1 cellular context compared by ENCODE assay signal in genomic region chr6:57172136-57173055, GRCh38.
TF ChIP-seq lines count a peak whose summit lies in the region.

Gene BAG2 (plus strand): TSS chr6:57172326. CDS start chr6:57172698, 372 bp downstream.

TF ChIP-seq in GM12878, 131 proteins besides CTCF, POLR2A, EP300 and RAD21 (continued from another document and continues in another):
- TF ChIP-seq REST (IDR thresholded peaks at IDR 0.05; ENCODE audit: low read depth, low read length), result 0 out of 2 replicates have a peak, but pooled peaks have one; percentile 6
- TF ChIP-seq SREBF1 (IDR thresholded peaks at IDR 0.05; ENCODE audit: low read length), result peak; percentile 93
- no peak for TF ChIP-seq SKIL (IDR thresholded peaks at IDR 0.05; ENCODE audit: low read depth, poor library complexity, severe bottlenecking)
- no peak for TF ChIP-seq ESRRA (IDR thresholded peaks at IDR 0.05; ENCODE audit: low read length)
- peak; percentile 71 for TF ChIP-seq NKRF (conservative IDR thresholded peaks at IDR 0.05)
- TF ChIP-seq CHD2 (IDR thresholded peaks at IDR 0.05; ENCODE audit: borderline replicate concordance, low read depth, low read length), result peak; percentile 48; the same call in 1 of the 2 replicates
- no peak for TF ChIP-seq NR2C2 (IDR thresholded peaks at IDR 0.05; ENCODE audit: borderline replicate concordance, control insufficient read depth, insufficient read length, low read depth)
- TF ChIP-seq ZNF274 (IDR thresholded peaks at IDR 0.05; ENCODE audit: insufficient read depth, insufficient read length), result no peak
- peak; percentile 84; the same call in 1 of the 2 replicates for TF ChIP-seq DPF2 (IDR thresholded peaks at IDR 0.05)
- peak; percentile 77; the same call in 1 of the 2 replicates for TF ChIP-seq SMARCA5 (IDR thresholded peaks at IDR 0.05)
- no peak for TF ChIP-seq CBX3 (IDR thresholded peaks at IDR 0.05; ENCODE audit: borderline replicate concordance, low read depth)
- TF ChIP-seq ATF7 (IDR thresholded peaks at IDR 0.05; ENCODE audit: low read depth), result peak; percentile 79
- TF ChIP-seq RUNX3 (IDR thresholded peaks at IDR 0.05; ENCODE audit: low read length), result no peak; the same call in none of the 2 replicates
- peak; percentile 83 for TF ChIP-seq CREB1 (IDR thresholded peaks at IDR 0.05; ENCODE audit: low read depth)
- TF ChIP-seq E2F8 (IDR thresholded peaks at IDR 0.05; ENCODE audit: low read depth, partially characterized antibody), result no peak
- peak; percentile 28; the same call in 1 of the 2 replicates for TF ChIP-seq MEF2A (IDR thresholded peaks at IDR 0.05; ENCODE audit: insufficient read depth, low read depth, low read length)
- no peak; the same call in 1 of the 2 replicates for TF ChIP-seq TAF1 (IDR thresholded peaks at IDR 0.05; ENCODE audit: borderline replicate concordance, low read depth, low read length)
- TF ChIP-seq IRF4 (IDR thresholded peaks at IDR 0.05; ENCODE audit: low read depth, low read length), result 0 out of 2 replicates have a peak, but pooled peaks have one; percentile 13
- peak; percentile 21; the same call in 1 of the 2 replicates for TF ChIP-seq HCFC1 (IDR thresholded peaks at IDR 0.05; ENCODE audit: low read length)
- TF ChIP-seq RELA (IDR thresholded peaks at IDR 0.05; ENCODE audit: borderline replicate concordance, partially characterized antibody), result peak; percentile 41
- TF ChIP-seq HDGF (IDR thresholded peaks at IDR 0.05), result no peak
- TF ChIP-seq CREM (IDR thresholded peaks at IDR 0.05; ENCODE audit: low read depth), result peak; percentile 66
- TF ChIP-seq PBX3 (IDR thresholded peaks at IDR 0.05; ENCODE audit: insufficient replicate concordance, low read depth, low read length), result no peak
- TF ChIP-seq GATAD2B (conservative IDR thresholded peaks at IDR 0.05; ENCODE audit: low read depth), result peak; percentile 95
- no peak for TF ChIP-seq CHD4 (IDR thresholded peaks at IDR 0.05)
- 0 out of 2 replicates have a peak, but pooled peaks have one; percentile 28 for TF ChIP-seq RELB (IDR thresholded peaks at IDR 0.05; ENCODE audit: low read depth)
- TF ChIP-seq IRF5 (IDR thresholded peaks at IDR 0.05; ENCODE audit: borderline replicate concordance), result no peak
- 0 out of 2 replicates have a peak, but pooled peaks have one; percentile 6 for TF ChIP-seq BRCA1 (IDR thresholded peaks at IDR 0.05; ENCODE audit: low read depth, low read length)
- TF ChIP-seq BCL3 (IDR thresholded peaks at IDR 0.05; ENCODE audit: borderline replicate concordance, insufficient read depth, low read depth, low read length, poor library complexity, severe bottlenecking), result peak; percentile 48
- no peak for TF ChIP-seq ZNF622 (IDR thresholded peaks at IDR 0.05)
- peak; percentile 81; the same call in 1 of the 2 replicates for TF ChIP-seq PML (IDR thresholded peaks at IDR 0.05; ENCODE audit: low read length)
- TF ChIP-seq TCF7 (IDR thresholded peaks at IDR 0.05; ENCODE audit: borderline replicate concordance), result peak; percentile 9; the same call in 1 of the 2 replicates
- no peak for TF ChIP-seq BMI1 (IDR thresholded peaks at IDR 0.05; ENCODE audit: borderline replicate concordance)
- no peak for TF ChIP-seq CUX1 (IDR thresholded peaks at IDR 0.05; ENCODE audit: insufficient replicate concordance, low read depth, low read length)
- peak; percentile 89 for TF ChIP-seq SMAD5 (IDR thresholded peaks at IDR 0.05; ENCODE audit: low read depth)
- TF ChIP-seq CHD1 (IDR thresholded peaks at IDR 0.05; ENCODE audit: low read depth, low read length), result peak; percentile 97
- TF ChIP-seq HDAC2 (IDR thresholded peaks at IDR 0.05), result no peak
